Comparison of ENCODE assay signal across 30 cellular contexts in the genomic region with DNA sequence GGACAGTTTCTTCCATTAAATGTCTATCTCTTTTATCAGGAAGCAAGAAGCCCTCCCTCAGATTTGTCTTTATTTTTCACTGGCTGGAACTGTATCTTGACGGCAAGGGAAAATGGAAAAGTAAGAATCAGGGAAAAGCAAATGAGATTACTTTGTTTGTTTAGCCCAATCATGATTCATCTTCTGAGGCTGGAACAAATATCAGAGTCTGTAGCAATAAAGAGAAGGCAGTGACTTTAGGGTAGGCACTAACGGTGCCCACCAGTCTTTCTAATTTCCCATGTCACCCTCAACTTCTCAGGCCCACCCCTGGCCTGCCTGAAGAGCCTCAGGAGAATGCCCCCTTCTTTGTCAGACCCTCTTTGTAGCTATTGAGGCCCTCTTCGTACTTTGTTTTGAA. TPM values are rescaled to one million over a fixed set of nuclear protein-coding genes. Genes with fewer than 3 reads are reported as not detected.
"Had no signal": no experiment of that assay in that cellular context is flagged by ENCODE, and none has a peak within 500 bp of the region (broad histone marks: within the 10 kb centered on the region; RNA-seq: fewer than 3 reads in every experiment).

No MANE protein-coding gene starts in this region.

- DNase-seq: dermis blood vessel endothelial cell; effector memory CD4-positive, alpha-beta T cell; foreskin keratinocyte; heart left ventricle; kidney; natural killer cell; occipital lobe; sigmoid colon; stimulated activated CD4-positive, alpha-beta T cell treated with anti-CD3 and anti-CD28 coated beads, Interleukin-4, amount 100 ng/mL, for 4 hours; stimulated activated naive B cell treated with anti-CD40 and anti-IgM and Interleukin-4, amounts not matched to agents 10 μg/mL and 1 μg/mL and 100 μg/mL, for 72 hours; upper lobe of left lung had no signal

- H3K4me1 ChIP-seq: esophagus muscularis mucosa, foreskin keratinocyte, gastroesophageal sphincter, heart left ventricle, parathyroid adenoma, right atrium auricular region, sigmoid colon, spleen, tibial nerve, upper lobe of left lung had no signal

- FAIRE-seq: endothelial cell of umbilical vein, kidney, urothelium cell line had no signal

- H3K4me2 ChIP-seq: hepatocyte had no signal

- H3K9me3 Mint-ChIP-seq: memory B cell; natural killer cell; stimulated activated naive B cell treated with anti-CD40 and anti-IgM and Interleukin-4, amounts not matched to agents 10 μg/mL and 1 μg/mL and 100 μg/mL, for 72 hours; stimulated activated naive CD8-positive, alpha-beta T cell treated with anti-CD3 and anti-CD28 coated beads, Interleukin-15, Interleukin-2, amounts not matched to agents 100 ng/mL and 50 ng/mL, for 24 hours had no signal

- H3K36me3 Mint-ChIP-seq: memory B cell; natural killer cell; stimulated activated naive B cell treated with anti-CD40 and anti-IgM and Interleukin-4, amounts not matched to agents 10 μg/mL and 1 μg/mL and 100 μg/mL, for 72 hours had no signal

- H3K9me3 ChIP-seq: esophagus muscularis mucosa, gastroesophageal sphincter, heart left ventricle, right atrium auricular region, sigmoid colon, spleen, thoracic aorta, tibial nerve, upper lobe of left lung had no signal

- H2AFZ ChIP-seq: hepatocyte, parathyroid adenoma had no signal

- H3K27ac ChIP-seq: coronary artery, esophagus muscularis mucosa, foreskin keratinocyte, gastroesophageal sphincter, heart left ventricle, hepatocyte, parathyroid adenoma, right atrium auricular region, sigmoid colon, spleen, thoracic aorta, tibial nerve, upper lobe of left lung had no signal

- H3K27ac Mint-ChIP-seq: memory B cell; natural killer cell; progenitor cell of endocrine pancreas; stimulated activated naive B cell treated with anti-CD40 and anti-IgM and Interleukin-4, amounts not matched to agents 10 μg/mL and 1 μg/mL and 100 μg/mL, for 72 hours; stimulated activated naive CD8-positive, alpha-beta T cell treated with anti-CD3 and anti-CD28 coated beads, Interleukin-15, Interleukin-2, amounts not matched to agents 100 ng/mL and 50 ng/mL, for 24 hours had no signal

- H3K79me2 ChIP-seq: hepatocyte, parathyroid adenoma had no signal

- H3K9ac ChIP-seq: parathyroid adenoma had no signal

- H3K4me3 ChIP-seq: coronary artery, esophagus muscularis mucosa, gastroesophageal sphincter, heart left ventricle, hepatocyte, lung, right atrium auricular region, sigmoid colon, spleen, thoracic aorta, tibial nerve, upper lobe of left lung had no signal

- H3K36me3 ChIP-seq: esophagus muscularis mucosa, gastroesophageal sphincter, heart left ventricle, right atrium auricular region, sigmoid colon, spleen, thoracic aorta, tibial nerve, upper lobe of left lung had no signal

- H3K27me3 ChIP-seq: hepatocyte, right atrium auricular region, tibial nerve, upper lobe of left lung had no signal

- H3K4me1 Mint-ChIP-seq: memory B cell; natural killer cell; stimulated activated naive B cell treated with anti-CD40 and anti-IgM and Interleukin-4, amounts not matched to agents 10 μg/mL and 1 μg/mL and 100 μg/mL, for 72 hours had no signal

- H3K4me3 Mint-ChIP-seq: memory B cell; natural killer cell; stimulated activated naive B cell treated with anti-CD40 and anti-IgM and Interleukin-4, amounts not matched to agents 10 μg/mL and 1 μg/mL and 100 μg/mL, for 72 hours; stimulated activated naive CD8-positive, alpha-beta T cell treated with anti-CD3 and anti-CD28 coated beads, Interleukin-15, Interleukin-2, amounts not matched to agents 100 ng/mL and 50 ng/mL, for 24 hours had no signal

- ATAC-seq: foreskin keratinocyte; gastroesophageal sphincter; heart left ventricle; left lobe of liver; natural killer cell; stimulated activated naive B cell treated with anti-CD40 and anti-IgM and Interleukin-4, amounts not matched to agents 10 μg/mL and 1 μg/mL and 100 μg/mL, for 72 hours had no signal

RNA-seq across cellular contexts. Expression of a gene that starts 36.3 kb away (rescaled TPM):
- total RNA-seq: endothelial cell of umbilical vein, skeletal muscle tissue had no signal
- polyA plus RNA-seq: fibroblast of lung had no signal

RNA-seq across cellular contexts. Expression of a gene that starts 41.5 kb away (rescaled TPM):
- total RNA-seq: dermis blood vessel endothelial cell, endothelial cell of umbilical vein, epithelial cell of proximal tubule, fibroblast of lung, foreskin keratinocyte, natural killer cell, spleen had no signal
- polyA plus RNA-seq: endothelial cell of umbilical vein, fibroblast of lung had no signal
